ENCODE assay signal across 1 cellular context in the genomic region with DNA sequence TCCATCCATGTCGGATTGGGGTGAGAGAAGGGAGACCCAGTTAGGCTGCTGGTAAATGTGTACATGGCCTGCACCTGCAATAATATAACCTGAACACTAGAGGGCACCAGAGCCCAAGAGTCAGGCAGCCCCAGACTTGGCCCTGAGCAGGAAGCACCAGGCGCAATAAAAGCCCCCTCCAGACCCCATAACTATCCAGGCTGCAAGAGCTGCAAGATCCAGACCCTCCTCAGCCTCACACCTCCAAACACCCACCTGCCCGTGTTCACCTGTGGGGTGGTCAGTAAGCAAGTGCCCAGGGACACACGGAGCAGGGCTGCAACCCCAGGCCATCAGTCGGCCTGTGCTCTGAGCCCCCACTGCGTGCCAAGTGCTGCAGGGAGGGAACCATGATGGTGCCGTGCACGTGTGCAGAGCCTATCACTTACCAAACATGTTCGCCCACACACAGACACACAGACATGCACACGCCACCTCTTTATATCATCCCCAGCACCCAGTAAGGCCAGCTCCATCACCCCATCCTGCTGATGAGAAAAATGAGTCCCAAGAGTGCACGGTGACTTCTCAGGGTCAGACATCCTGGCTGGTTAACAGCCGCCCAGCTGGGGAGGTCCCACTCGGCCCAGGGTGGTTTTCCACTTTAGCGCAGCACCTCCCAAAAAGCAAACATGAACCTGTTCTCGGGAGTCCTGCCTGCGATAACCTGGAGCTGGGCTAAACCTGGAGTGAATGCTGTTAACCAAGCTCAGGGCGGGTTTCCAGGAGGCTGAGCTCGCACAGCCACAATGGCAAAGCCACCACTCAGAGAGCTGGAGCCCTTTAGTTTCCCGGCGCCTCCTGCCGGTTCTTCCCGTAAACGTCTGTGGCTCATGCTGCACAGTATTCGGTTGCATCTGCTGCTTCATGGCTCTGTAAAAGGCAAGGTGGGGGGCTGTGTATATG.
TF ChIP-seq lines count a peak whose summit lies in the region.

No MANE protein-coding gene starts in this region.

TF ChIP-seq in GM12878, 131 proteins besides CTCF, POLR2A, EP300 and RAD21 (continued from another document):
- TF ChIP-seq, protein P1, sequence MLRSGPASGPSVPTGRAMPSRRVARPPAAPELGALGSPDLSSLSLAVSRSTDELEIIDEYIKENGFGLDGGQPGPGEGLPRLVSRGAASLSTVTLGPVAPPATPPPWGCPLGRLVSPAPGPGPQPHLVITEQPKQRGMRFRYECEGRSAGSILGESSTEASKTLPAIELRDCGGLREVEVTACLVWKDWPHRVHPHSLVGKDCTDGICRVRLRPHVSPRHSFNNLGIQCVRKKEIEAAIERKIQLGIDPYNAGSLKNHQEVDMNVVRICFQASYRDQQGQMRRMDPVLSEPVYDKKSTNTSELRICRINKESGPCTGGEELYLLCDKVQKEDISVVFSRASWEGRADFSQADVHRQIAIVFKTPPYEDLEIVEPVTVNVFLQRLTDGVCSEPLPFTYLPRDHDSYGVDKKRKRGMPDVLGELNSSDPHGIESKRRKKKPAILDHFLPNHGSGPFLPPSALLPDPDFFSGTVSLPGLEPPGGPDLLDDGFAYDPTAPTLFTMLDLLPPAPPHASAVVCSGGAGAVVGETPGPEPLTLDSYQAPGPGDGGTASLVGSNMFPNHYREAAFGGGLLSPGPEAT (IDR thresholded peaks at IDR 0.05; ENCODE audit: low read depth) = no peak
- TF ChIP-seq CBX3 (IDR thresholded peaks at IDR 0.05; ENCODE audit: borderline replicate concordance, low read depth) = no peak
